24 cellular contexts compared by ENCODE assay signal in genomic region chr13:94610475-94610874, GRCh38.
"Had no signal": no experiment of that assay in that cellular context is flagged by ENCODE, and none has a peak within 500 bp of the region (broad histone marks: within the 10 kb centered on the region; RNA-seq: fewer than 3 reads in every experiment).

No MANE protein-coding gene starts in this region.

- DNase-seq: hypothalamus; immature natural killer cell; kidney; left colon; left lung; mesendoderm; naive B cell; natural killer cell; ovary; small intestine; spleen; stimulated activated CD4-positive, alpha-beta T cell treated with anti-CD3 and anti-CD28 coated beads, Interleukin-4, amount 100 ng/mL, for 24 hours; stimulated activated naive CD4-positive, alpha-beta T cell; substantia nigra had no signal

- H3K4me3 ChIP-seq: left lung, lung, ovary, right atrium auricular region, spleen, tibial nerve, vagina had no signal

- H3K4me1 ChIP-seq: left lung, right atrium auricular region, spleen, tibial nerve, vagina had no signal

- H3K27ac ChIP-seq: left lung, ovary, right atrium auricular region, spleen, tibial nerve, vagina had no signal

- H3K4me3 Mint-ChIP-seq: immature natural killer cell; mesothelial cell of epicardium; naive B cell; natural killer cell; stimulated activated effector memory CD8-positive, alpha-beta T cell treated with anti-CD3 and anti-CD28 coated beads, Interleukin-12 subunit alpha, Interleukin-12 subunit beta, amount 100 ng/mL, for 72 hours; stimulated activated naive CD8-positive, alpha-beta T cell treated with anti-CD3 and anti-CD28 coated beads, Interleukin-15, Interleukin-2, amounts not matched to agents 100 ng/mL and 50 ng/mL, for 24 hours; type B pancreatic cell had no signal

- H3K9me3 ChIP-seq: left lung, ovary, right atrium auricular region, spleen, tibial nerve, vagina had no signal

- H3K36me3 ChIP-seq: ovary had no signal

- FAIRE-seq: small intestine had no signal

- H3K27me3 Mint-ChIP-seq: naive B cell; progenitor cell of endocrine pancreas; stimulated activated naive CD8-positive, alpha-beta T cell treated with anti-CD3 and anti-CD28 coated beads, Interleukin-15, Interleukin-2, amounts not matched to agents 100 ng/mL and 50 ng/mL, for 24 hours; type B pancreatic cell had no signal

- ATAC-seq: left colon; left lung; natural killer cell; sciatic nerve; stimulated activated effector memory CD8-positive, alpha-beta T cell treated with anti-CD3 and anti-CD28 coated beads, Interleukin-12 subunit alpha, Interleukin-12 subunit beta, amount 100 ng/mL, for 72 hours had no signal

- H3K4me1 Mint-ChIP-seq: mesothelial cell of epicardium had no signal

- H3K27ac Mint-ChIP-seq: mesothelial cell of epicardium; natural killer cell; progenitor cell of endocrine pancreas; stimulated activated effector memory CD8-positive, alpha-beta T cell treated with anti-CD3 and anti-CD28 coated beads, Interleukin-12 subunit alpha, Interleukin-12 subunit beta, amount 100 ng/mL, for 72 hours; stimulated activated naive CD8-positive, alpha-beta T cell treated with anti-CD3 and anti-CD28 coated beads, Interleukin-15, Interleukin-2, amounts not matched to agents 100 ng/mL and 50 ng/mL, for 24 hours; type B pancreatic cell had no signal

- H3K9me3 Mint-ChIP-seq: immature natural killer cell; mesothelial cell of epicardium; naive B cell; natural killer cell; stimulated activated effector memory CD8-positive, alpha-beta T cell treated with anti-CD3 and anti-CD28 coated beads, Interleukin-12 subunit alpha, Interleukin-12 subunit beta, amount 100 ng/mL, for 72 hours; stimulated activated naive CD8-positive, alpha-beta T cell treated with anti-CD3 and anti-CD28 coated beads, Interleukin-15, Interleukin-2, amounts not matched to agents 100 ng/mL and 50 ng/mL, for 24 hours; type B pancreatic cell had no signal

- H3K27me3 ChIP-seq: left lung, ovary, right atrium auricular region, spleen, tibial nerve, vagina had no signal
